In genomic region chr9:130049431-130050210, GRCh38 we compare ENCODE assay signal across 23 cellular contexts.
"Had no signal": no experiment of that assay in that cellular context is flagged by ENCODE, and none has a peak within 500 bp of the region (broad histone marks: within the 10 kb centered on the region; RNA-seq: fewer than 3 reads in every experiment).

No MANE protein-coding gene starts in this region.

- H3K27me3 Mint-ChIP-seq: activated B cell treated with CpG ODN at 0.5 μM for 24 hours; activated CD4-positive, alpha-beta memory T cell treated with anti-CD3 and anti-CD28 coated beads, Interleukin-2, amount 10 ng/mL, durations not matched to agents 7 days and 5 days; stimulated activated naive CD8-positive, alpha-beta T cell treated with anti-CD3 and anti-CD28 coated beads, Interleukin-15, amount 100 ng/mL, for 72 hours had no signal

- H3K4me3 Mint-ChIP-seq: activated B cell treated with CpG ODN at 0.5 μM for 24 hours; activated CD4-positive, alpha-beta memory T cell treated with anti-CD3 and anti-CD28 coated beads, Interleukin-2, amount 10 ng/mL, durations not matched to agents 7 days and 5 days; stimulated activated effector memory CD8-positive, alpha-beta T cell treated with anti-CD3 and anti-CD28 coated beads, Interleukin-12 subunit alpha, Interleukin-12 subunit beta, amount 100 ng/mL, for 72 hours had no signal

- H3K27me3 ChIP-seq: esophagus squamous epithelium, gastrocnemius medialis, tibial nerve, uterus had no signal

- H3K36me3 Mint-ChIP-seq: stimulated activated effector memory CD8-positive, alpha-beta T cell treated with anti-CD3 and anti-CD28 coated beads, Interleukin-12 subunit alpha, Interleukin-12 subunit beta, amount 100 ng/mL, for 72 hours had no signal

- H3K9me3 ChIP-seq: esophagus squamous epithelium, gastrocnemius medialis, mucosa of descending colon, tibial nerve, uterus had no signal

- DNase-seq: activated B cell treated with CpG ODN at 0.5 μM for 24 hours; activated CD4-positive, alpha-beta memory T cell treated with anti-CD3 and anti-CD28 coated beads, Interleukin-2, amount 10 ng/mL, durations not matched to agents 7 days and 5 days; activated CD4-positive, alpha-beta T cell treated with anti-CD3 and anti-CD28 coated beads for 48 hours; activated naive CD4-positive, alpha-beta T cell treated with Interleukin-2 at 50 U/mL for 16 hours; amygdala; central memory CD4-positive, alpha-beta T cell; esophagus squamous epithelium; gastrocnemius medialis; mesenchymal stem cell; mucosa of descending colon; occipital lobe; posterior cingulate gyrus; small intestine; stimulated activated CD4-positive, alpha-beta T cell treated with anti-CD3 and anti-CD28 coated beads, Interleukin-2, amount 100 ng/mL, for 24 hours; stimulated activated naive CD8-positive, alpha-beta T cell treated with anti-CD3 and anti-CD28 coated beads, Interleukin-15, amount 100 ng/mL, for 72 hours; T-helper 9 cell; uterus had no signal

- H3K4me3 ChIP-seq: esophagus squamous epithelium, gastrocnemius medialis, mucosa of descending colon, tibial nerve, uterus had no signal

- FAIRE-seq: colon, islet of Langerhans, small intestine had no signal

- H3K27ac Mint-ChIP-seq: activated B cell treated with CpG ODN at 0.5 μM for 24 hours; activated CD4-positive, alpha-beta memory T cell treated with anti-CD3 and anti-CD28 coated beads, Interleukin-2, amount 10 ng/mL, durations not matched to agents 7 days and 5 days; stimulated activated effector memory CD8-positive, alpha-beta T cell treated with anti-CD3 and anti-CD28 coated beads, Interleukin-12 subunit alpha, Interleukin-12 subunit beta, amount 100 ng/mL, for 72 hours; stimulated activated naive CD8-positive, alpha-beta T cell treated with anti-CD3 and anti-CD28 coated beads, Interleukin-15, amount 100 ng/mL, for 72 hours had no signal

- H3K27ac ChIP-seq: esophagus squamous epithelium, gastrocnemius medialis, uterus had no signal

- H3K36me3 ChIP-seq: esophagus squamous epithelium, gastrocnemius medialis, tibial nerve, uterus had no signal

- H3K9me3 Mint-ChIP-seq: activated B cell treated with CpG ODN at 0.5 μM for 24 hours; activated CD4-positive, alpha-beta memory T cell treated with anti-CD3 and anti-CD28 coated beads, Interleukin-2, amount 10 ng/mL, durations not matched to agents 7 days and 5 days; neural crest cell; stimulated activated effector memory CD8-positive, alpha-beta T cell treated with anti-CD3 and anti-CD28 coated beads, Interleukin-12 subunit alpha, Interleukin-12 subunit beta, amount 100 ng/mL, for 72 hours; stimulated activated naive CD8-positive, alpha-beta T cell treated with anti-CD3 and anti-CD28 coated beads, Interleukin-15, amount 100 ng/mL, for 72 hours had no signal

- ATAC-seq: gastrocnemius medialis; mucosa of descending colon; sciatic nerve; stimulated activated naive CD8-positive, alpha-beta T cell treated with anti-CD3 and anti-CD28 coated beads, Interleukin-15, amount 100 ng/mL, for 72 hours had no signal
